In the genomic region with DNA sequence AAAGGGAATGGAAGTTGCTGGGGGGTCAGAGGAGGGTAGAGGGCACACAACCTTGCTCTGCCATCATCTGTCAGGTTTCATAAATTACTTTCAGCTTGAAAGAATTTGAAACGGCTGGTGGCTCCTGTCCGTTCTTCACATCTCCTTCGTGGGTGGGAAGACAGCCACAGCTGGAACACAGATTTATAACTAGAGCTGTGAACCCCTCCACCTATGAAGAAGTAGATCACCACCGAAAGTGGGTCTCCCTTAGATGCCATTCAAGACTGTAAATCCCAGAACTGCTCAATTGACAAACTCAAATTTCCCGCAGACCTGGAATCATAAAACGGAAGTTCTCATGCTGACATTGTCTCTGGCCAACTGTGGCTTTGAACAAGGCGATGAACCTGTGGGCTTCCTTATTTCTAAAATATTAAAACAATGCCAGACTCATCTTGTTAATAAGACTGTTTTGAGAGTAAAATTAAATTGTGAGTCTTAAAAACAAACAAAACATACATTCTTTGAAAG, we compare ENCODE assay signal across 19 cellular contexts.
"Had no signal": no experiment of that assay in that cellular context is flagged by ENCODE, and none has a peak within 500 bp of the region (broad histone marks: within the 10 kb centered on the region; RNA-seq: fewer than 3 reads in every experiment).

No MANE protein-coding gene starts in this region.

- H3K27ac ChIP-seq: adrenal gland, cardiac muscle cell, transverse colon had no signal

- ATAC-seq: activated T-cell treated with anti-CD3 and anti-CD28 coated beads, Interleukin-2, amount 50 U/mL, for 4 hours; natural killer cell treated with Interleukin-12 subunit alpha and Interleukin-12 subunit beta and Interleukin-15 and Interleukin-18, amount 100 ng/mL, for 72 hours; SK-N-SH treated with all-trans-retinoic acid at 6 μM for 48 hours; stimulated activated effector memory CD8-positive, alpha-beta T cell treated with anti-CD3 and anti-CD28 coated beads, Interleukin-12 subunit alpha, Interleukin-12 subunit beta, amount 100 ng/mL, for 72 hours had no signal

- FAIRE-seq: colon, endothelial cell of umbilical vein had no signal

- DNase-seq: activated CD4-positive, alpha-beta T cell treated with anti-CD3 and anti-CD28 coated beads, Interleukin-2, amount 50 U/mL, for 48 hours; activated effector memory CD4-positive, alpha-beta T cell treated with anti-CD3 and anti-CD28 coated beads, Interleukin-2, amount 50 U/mL, for 16 hours; activated T-cell treated with anti-CD3 and anti-CD28 coated beads, Interleukin-2, amount 50 U/mL, for 4 hours; adrenal gland; foreskin fibroblast; left cardiac atrium; mammary epithelial cell; nucleus accumbens; right cardiac atrium; T-helper 1 cell; transverse colon had no signal

- H3K27me3 Mint-ChIP-seq: activated naive CD4-positive, alpha-beta T cell treated with anti-CD3 and anti-CD28 coated beads, Interleukin-2, amount 50 U/mL, for 24 hours; natural killer cell treated with Interleukin-12 subunit alpha and Interleukin-12 subunit beta and Interleukin-15 and Interleukin-18, amount 100 ng/mL, for 72 hours had no signal

- H3K4me3 Mint-ChIP-seq: activated naive CD4-positive, alpha-beta T cell treated with anti-CD3 and anti-CD28 coated beads, Interleukin-2, amount 50 U/mL, for 24 hours; activated T-cell treated with anti-CD3 and anti-CD28 coated beads, Interleukin-2, amount 50 U/mL, for 4 hours; natural killer cell treated with Interleukin-12 subunit alpha and Interleukin-12 subunit beta and Interleukin-15 and Interleukin-18, amount 100 ng/mL, for 72 hours; stimulated activated effector memory CD8-positive, alpha-beta T cell treated with anti-CD3 and anti-CD28 coated beads, Interleukin-12 subunit alpha, Interleukin-12 subunit beta, amount 100 ng/mL, for 72 hours had no signal

- H3K27me3 ChIP-seq: adrenal gland, cardiac muscle cell, transverse colon had no signal

- H3K9me3 Mint-ChIP-seq: activated naive CD4-positive, alpha-beta T cell treated with anti-CD3 and anti-CD28 coated beads, Interleukin-2, amount 50 U/mL, for 24 hours; natural killer cell treated with Interleukin-12 subunit alpha and Interleukin-12 subunit beta and Interleukin-15 and Interleukin-18, amount 100 ng/mL, for 72 hours had no signal

- H3K36me3 Mint-ChIP-seq: activated naive CD4-positive, alpha-beta T cell treated with anti-CD3 and anti-CD28 coated beads, Interleukin-2, amount 50 U/mL, for 24 hours; stimulated activated effector memory CD8-positive, alpha-beta T cell treated with anti-CD3 and anti-CD28 coated beads, Interleukin-12 subunit alpha, Interleukin-12 subunit beta, amount 100 ng/mL, for 72 hours had no signal

- H3K4me3 ChIP-seq: adrenal gland, cardiac muscle cell, smooth muscle cell, transverse colon had no signal

- H3K4me1 ChIP-seq: adrenal gland had no signal

- H3K27ac Mint-ChIP-seq: activated naive CD4-positive, alpha-beta T cell treated with anti-CD3 and anti-CD28 coated beads, Interleukin-2, amount 50 U/mL, for 24 hours; natural killer cell treated with Interleukin-12 subunit alpha and Interleukin-12 subunit beta and Interleukin-15 and Interleukin-18, amount 100 ng/mL, for 72 hours; stimulated activated effector memory CD8-positive, alpha-beta T cell treated with anti-CD3 and anti-CD28 coated beads, Interleukin-12 subunit alpha, Interleukin-12 subunit beta, amount 100 ng/mL, for 72 hours had no signal

- H3K9me3 ChIP-seq: adrenal gland, transverse colon had no signal

- H3K36me3 ChIP-seq: adrenal gland, cardiac muscle cell, transverse colon had no signal

- H3K4me1 Mint-ChIP-seq: activated naive CD4-positive, alpha-beta T cell treated with anti-CD3 and anti-CD28 coated beads, Interleukin-2, amount 50 U/mL, for 24 hours; stimulated activated effector memory CD8-positive, alpha-beta T cell treated with anti-CD3 and anti-CD28 coated beads, Interleukin-12 subunit alpha, Interleukin-12 subunit beta, amount 100 ng/mL, for 72 hours had no signal
